In genomic region chr6:31178143-31179041, GRCh38 we compare ENCODE assay signal across 1 cellular context.
A peak's percentile ranks its signal among the peaks of the same experiment; 100 is the strongest.
TF ChIP-seq lines count a peak whose summit lies in the region.

No MANE protein-coding gene starts in this region.

TF ChIP-seq in HepG2, 621 proteins besides CTCF, POLR2A, EP300 and RAD21:
- no peak for TF ChIP-seq ZNF337 (CRISPR knock-in tag; IDR thresholded peaks at IDR 0.05; ENCODE audit: borderline replicate concordance, low read depth)
- TF ChIP-seq, protein P1, sequence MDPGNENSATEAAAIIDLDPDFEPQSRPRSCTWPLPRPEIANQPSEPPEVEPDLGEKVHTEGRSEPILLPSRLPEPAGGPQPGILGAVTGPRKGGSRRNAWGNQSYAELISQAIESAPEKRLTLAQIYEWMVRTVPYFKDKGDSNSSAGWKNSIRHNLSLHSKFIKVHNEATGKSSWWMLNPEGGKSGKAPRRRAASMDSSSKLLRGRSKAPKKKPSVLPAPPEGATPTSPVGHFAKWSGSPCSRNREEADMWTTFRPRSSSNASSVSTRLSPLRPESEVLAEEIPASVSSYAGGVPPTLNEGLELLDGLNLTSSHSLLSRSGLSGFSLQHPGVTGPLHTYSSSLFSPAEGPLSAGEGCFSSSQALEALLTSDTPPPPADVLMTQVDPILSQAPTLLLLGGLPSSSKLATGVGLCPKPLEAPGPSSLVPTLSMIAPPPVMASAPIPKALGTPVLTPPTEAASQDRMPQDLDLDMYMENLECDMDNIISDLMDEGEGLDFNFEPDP (CRISPR knock-in tag; conservative IDR thresholded peaks at IDR 0.05): 0 out of 2 replicates have a peak, but pooled peaks have one; percentile 60
